9 cellular contexts compared by ENCODE assay signal in the genomic region with DNA sequence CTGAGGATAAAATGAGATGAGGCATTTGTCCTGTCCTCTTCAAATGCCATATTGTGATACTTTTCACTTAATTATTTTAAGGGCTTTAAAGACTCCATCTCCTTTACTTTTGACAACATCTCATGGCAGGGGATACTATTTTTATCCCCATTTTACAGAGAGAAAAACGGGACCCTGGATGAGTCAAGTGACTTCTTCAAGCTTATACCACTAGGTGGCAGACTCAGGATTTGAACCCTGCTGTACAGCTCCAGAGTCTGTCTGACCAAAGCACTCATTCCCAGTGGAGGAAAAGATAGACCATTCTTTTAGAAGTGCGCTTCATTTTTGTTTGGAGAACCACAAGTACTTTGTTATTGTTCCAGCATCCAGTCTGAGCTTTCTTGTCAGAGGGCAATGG. TPM values are rescaled to one million over a fixed set of nuclear protein-coding genes. Genes with fewer than 3 reads are reported as not detected.
DNase-seq lines count a peak whose midpoint lies in the region; ATAC-seq, FAIRE-seq and TF ChIP-seq lines count a peak whose summit lies in the region.
"Had no signal": no experiment of that assay in that cellular context is flagged by ENCODE, and none has a peak within 500 bp of the region (broad histone marks: within the 10 kb centered on the region; RNA-seq: fewer than 3 reads in every experiment).

No MANE protein-coding gene starts in this region.

- no peak overlapping the region for H3K4me3 Mint-ChIP-seq in activated CD8-positive, alpha-beta T cell treated with anti-CD3 and anti-CD28 coated beads for 36 hours
- H3K4me3 Mint-ChIP-seq in CD4-positive, alpha-beta T cell = no peak overlapping the region

- CTCF ChIA-PET in activated CD8-positive, alpha-beta T cell treated with anti-CD3 and anti-CD28 coated beads for 36 hours (lab: Charles Lee) = interaction anchor here (1.0 to 2.4 kb wide), 12 partner anchors 10 to 709 kb away, joined by 3 to 11 read pairs (median 4); no protein-coding TSS in a partner anchor
- CTCF ChIA-PET in CD4-positive, alpha-beta T cell (lab: Charles Lee) = no interaction called here

- no peaks in the 10 kb centered on the region for H3K9me3 ChIP-seq in liver (ENCODE audit: control insufficient read depth in 4 of 4, low read length in 3 of 4)
- no peaks in the 10 kb centered on the region for H3K9me3 ChIP-seq in CD4-positive, alpha-beta T cell (ENCODE audit: control insufficient read depth, low read length)
- H3K9me3 ChIP-seq: vagina had no signal

- 30% methylated on average over 2 of the region's 2 CpGs for WGBS in liver

- TF ChIP-seq RAD21 in Ishikawa (IDR thresholded peaks at IDR 0.05; ENCODE audit: low read depth) = peak; percentile 25; the same call in 1 of the 2 replicates
- peak; percentile 77 to 85 for TF ChIP-seq RAD21 in liver (IDR thresholded peaks at IDR 0.05)

- intact Hi-C loops in activated CD8-positive, alpha-beta T cell treated with anti-CD3 and anti-CD28 coated beads for 36 hours (cut with micrococcal nuclease) = no loop called here
- intact Hi-C loops in CD4-positive, alpha-beta T cell (cut with DNase I, micrococcal nuclease) = no loop called here

- H3K27ac Mint-ChIP-seq in activated CD8-positive, alpha-beta T cell treated with anti-CD3 and anti-CD28 coated beads for 36 hours = no peak overlapping the region
- no peak overlapping the region for H3K27ac Mint-ChIP-seq in CD4-positive, alpha-beta T cell

- no peaks in the 10 kb centered on the region for H3K36me3 ChIP-seq in liver (ENCODE audit: control insufficient read depth in 4 of 4, insufficient read depth in 3 of 4, low read depth in 1 of 4, low read length in 3 of 4)
- H3K36me3 ChIP-seq: vagina had no signal

- in situ Hi-C loops in Caki2 (cut with HindIII; ENCODE audit: low pct_unique_long_range_greater_than_20kb, low sequenced_read_pairs) = no loop called here

- no peak overlapping the region for H3K9ac ChIP-seq in liver (ENCODE audit: low read depth in 1 of 2, low read length in 2 of 2)

- no peak for FAIRE-seq in GM12891 (lab: Jason Lieb, UNC)

- TF ChIP-seq POLR2A in GM12891 (IDR thresholded peaks at IDR 0.05; ENCODE audit: low read depth, low read length) = no peak

- ATAC-seq in activated CD8-positive, alpha-beta T cell treated with anti-CD3 and anti-CD28 coated beads for 36 hours = no peak
- no peak for ATAC-seq in CD4-positive, alpha-beta T cell (ENCODE audit: poor library complexity)

- TF ChIP-seq EP300 in Ishikawa (IDR thresholded peaks at IDR 0.05; ENCODE audit: borderline replicate concordance) = no peak

- DNase-seq in Caki2 (ENCODE audit: low read depth) (peak; percentile 6), glomerular visceral epithelial cell (ENCODE audit: extremely low spot score) (no peak), GM12891 (ENCODE audit: insufficient read length, low spot score) (no peak)
- DNase-seq in activated CD8-positive, alpha-beta T cell treated with anti-CD3 and anti-CD28 coated beads for 36 hours = no peak
- DNase-seq in CD4-positive, alpha-beta T cell = no peak
- no peak for DNase-seq in activated naive CD4-positive, alpha-beta T cell (lab: John Stamatoyannopoulos, UW)

- no peak overlapping the region for H3K4me3 ChIP-seq in liver (ENCODE audit: low read depth in 1 of 3, low read length in 3 of 3)
- H3K4me3 ChIP-seq: vagina had no signal

- H3K27me3 Mint-ChIP-seq in activated CD8-positive, alpha-beta T cell treated with anti-CD3 and anti-CD28 coated beads for 36 hours = peaks cover 42% of the 10 kb centered on the region
- peaks cover 76% of the 10 kb centered on the region for H3K27me3 Mint-ChIP-seq in CD4-positive, alpha-beta T cell

- H3K36me3 Mint-ChIP-seq in activated CD8-positive, alpha-beta T cell treated with anti-CD3 and anti-CD28 coated beads for 36 hours (ENCODE audit: low read depth) = no peaks in the 10 kb centered on the region
- H3K36me3 Mint-ChIP-seq in CD4-positive, alpha-beta T cell (ENCODE audit: low read depth) = no peaks in the 10 kb centered on the region

- POLR2A ChIA-PET in activated CD8-positive, alpha-beta T cell treated with anti-CD3 and anti-CD28 coated beads for 36 hours (lab: Charles Lee) = no interaction called here
- POLR2A ChIA-PET in CD4-positive, alpha-beta T cell (lab: Charles Lee) = no interaction called here

- TF ChIP-seq CTCF in activated CD8-positive, alpha-beta T cell treated with anti-CD3 and anti-CD28 coated beads for 36 hours (IDR thresholded peaks at IDR 0.05) = peak; percentile 54
- TF ChIP-seq CTCF in liver (IDR thresholded peaks at IDR 0.05; ENCODE audit: low read depth, low read length, missing input control) = peak; percentile 56
- TF ChIP-seq CTCF in CD4-positive, alpha-beta T cell (IDR thresholded peaks at IDR 0.05) = no peak

- peaks cover 9 to 54% (median 46%) of the 10 kb centered on the region in 4 donors for H3K4me1 ChIP-seq in liver (ENCODE audit: control insufficient read depth in 4 of 4, insufficient read depth in 4 of 4, low read length in 3 of 4)

- peak overlapping the region; percentile 76 to 77 for H3K27ac ChIP-seq in liver (ENCODE audit: low read depth in 1 of 2, low read length in 2 of 2)
- no peak overlapping the region for H3K27ac ChIP-seq in CD4-positive, alpha-beta T cell (ENCODE audit: low read depth, low read length)
- H3K27ac ChIP-seq: vagina had no signal

- no peaks in the 10 kb centered on the region for H3K9me3 Mint-ChIP-seq in activated CD8-positive, alpha-beta T cell treated with anti-CD3 and anti-CD28 coated beads for 36 hours
- no peaks in the 10 kb centered on the region for H3K9me3 Mint-ChIP-seq in CD4-positive, alpha-beta T cell

- no peaks in the 10 kb centered on the region for H3K27me3 ChIP-seq in liver (ENCODE audit: control insufficient read depth in 4 of 4, insufficient read depth in 4 of 4, low read length in 3 of 4)
- H3K27me3 ChIP-seq in CD4-positive, alpha-beta T cell (ENCODE audit: control insufficient read depth, insufficient read depth, low read length) = peaks cover 43% of the 10 kb centered on the region
- H3K27me3 ChIP-seq: vagina had no signal

- H3K4me1 Mint-ChIP-seq in activated CD8-positive, alpha-beta T cell treated with anti-CD3 and anti-CD28 coated beads for 36 hours (ENCODE audit: low read depth) = no peaks in the 10 kb centered on the region
- H3K4me1 Mint-ChIP-seq in CD4-positive, alpha-beta T cell (ENCODE audit: low read depth) = peaks cover 7% of the 10 kb centered on the region

TF ChIP-seq in Ishikawa, 13 proteins besides CTCF, POLR2A, EP300 and RAD21:
- TF ChIP-seq, protein P1, sequence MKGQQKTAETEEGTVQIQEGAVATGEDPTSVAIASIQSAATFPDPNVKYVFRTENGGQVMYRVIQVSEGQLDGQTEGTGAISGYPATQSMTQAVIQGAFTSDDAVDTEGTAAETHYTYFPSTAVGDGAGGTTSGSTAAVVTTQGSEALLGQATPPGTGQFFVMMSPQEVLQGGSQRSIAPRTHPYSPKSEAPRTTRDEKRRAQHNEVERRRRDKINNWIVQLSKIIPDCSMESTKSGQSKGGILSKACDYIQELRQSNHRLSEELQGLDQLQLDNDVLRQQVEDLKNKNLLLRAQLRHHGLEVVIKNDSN (IDR thresholded peaks at IDR 0.05) = no peak
- TF ChIP-seq TEAD4 (IDR thresholded peaks at IDR 0.05) = no peak
- TF ChIP-seq NFIC (IDR thresholded peaks at IDR 0.05) = no peak
- TF ChIP-seq CEBPB (IDR thresholded peaks at IDR 0.05) = no peak
- no peak for TF ChIP-seq CREB1 (IDR thresholded peaks at IDR 0.05; ENCODE audit: low read depth)

TF ChIP-seq in liver, 16 proteins besides CTCF, POLR2A, EP300 and RAD21 (continues in another document):
- TF ChIP-seq GABPA (IDR thresholded peaks at IDR 0.05 in 1 of 2, conservative IDR thresholded peaks at IDR 0.05 in 1 of 2) (no peak), FOXA1 (IDR thresholded peaks at IDR 0.05) (no peak), FOXA2 (IDR thresholded peaks at IDR 0.05) (no peak), YY1 (IDR thresholded peaks at IDR 0.05) (no peak), HNF4G (IDR thresholded peaks at IDR 0.05) (peak; percentile 27)
- TF ChIP-seq, protein P2, sequence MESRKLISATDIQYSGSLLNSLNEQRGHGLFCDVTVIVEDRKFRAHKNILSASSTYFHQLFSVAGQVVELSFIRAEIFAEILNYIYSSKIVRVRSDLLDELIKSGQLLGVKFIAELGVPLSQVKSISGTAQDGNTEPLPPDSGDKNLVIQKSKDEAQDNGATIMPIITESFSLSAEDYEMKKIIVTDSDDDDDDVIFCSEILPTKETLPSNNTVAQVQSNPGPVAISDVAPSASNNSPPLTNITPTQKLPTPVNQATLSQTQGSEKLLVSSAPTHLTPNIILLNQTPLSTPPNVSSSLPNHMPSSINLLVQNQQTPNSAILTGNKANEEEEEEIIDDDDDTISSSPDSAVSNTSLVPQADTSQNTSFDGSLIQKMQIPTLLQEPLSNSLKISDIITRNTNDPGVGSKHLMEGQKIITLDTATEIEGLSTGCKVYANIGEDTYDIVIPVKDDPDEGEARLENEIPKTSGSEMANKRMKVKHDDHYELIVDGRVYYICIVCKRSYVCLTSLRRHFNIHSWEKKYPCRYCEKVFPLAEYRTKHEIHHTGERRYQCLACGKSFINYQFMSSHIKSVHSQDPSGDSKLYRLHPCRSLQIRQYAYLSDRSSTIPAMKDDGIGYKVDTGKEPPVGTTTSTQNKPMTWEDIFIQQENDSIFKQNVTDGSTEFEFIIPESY (IDR thresholded peaks at IDR 0.05) = no peak

TF ChIP-seq in GM12891, 5 proteins besides CTCF, POLR2A, EP300 and RAD21:
- no peak for TF ChIP-seq PAX5 (IDR thresholded peaks at IDR 0.05; ENCODE audit: insufficient read depth, low read length, severe bottlenecking)
- TF ChIP-seq POU2F2 (IDR thresholded peaks at IDR 0.05; ENCODE audit: low read depth, low read length) = no peak
- TF ChIP-seq POLR2AphosphoS5 (IDR thresholded peaks at IDR 0.05; ENCODE audit: low read depth, low read length) = no peak
- no peak for TF ChIP-seq SPI1 (IDR thresholded peaks at IDR 0.05; ENCODE audit: low read depth, low read length)
- no peak for TF ChIP-seq TAF1 (IDR thresholded peaks at IDR 0.05; ENCODE audit: low read depth, low read length)

RNA-seq across cellular contexts. Expression of a gene that starts 1.7 kb away (rescaled TPM):
- 1.6 and 3.1 TPM in 2 replicates for total RNA-seq in Caki2 (2014; rRNA removed; shearing (Covaris generic); ENCODE audit: low replicate concordance)
- total RNA-seq in activated CD8-positive, alpha-beta T cell treated with anti-CD3 and anti-CD28 coated beads for 36 hours = not detected
- total RNA-seq in liver = 10 to 100 TPM; 21.9 to 43.7 TPM
- 10 to 100 TPM; 11.2 to 32.9 TPM for polyA plus RNA-seq in liver
- total RNA-seq in CD4-positive, alpha-beta T cell = not detected
- polyA plus RNA-seq in GM12891 (2012; ENCODE audit: low read depth, missing spikeins) = 0.46 TPM
